Comparison of ENCODE assay signal across 11 cellular contexts in genomic region chr15:82040862-82041261, GRCh38. TPM values are rescaled to one million over a fixed set of nuclear protein-coding genes. Genes with fewer than 3 reads are reported as not detected.
A peak's percentile ranks its signal among the peaks of the same experiment; 100 is the strongest.
DNase-seq lines count a peak whose midpoint lies in the region; ATAC-seq, FAIRE-seq and TF ChIP-seq lines count a peak whose summit lies in the region.
"Had no signal": no experiment of that assay in that cellular context is flagged by ENCODE, and none has a peak within 500 bp of the region (broad histone marks: within the 10 kb centered on the region; RNA-seq: fewer than 3 reads in every experiment).

No MANE protein-coding gene starts in this region.

- H3K4me3 ChIP-seq in K562 = no peak overlapping the region
- H3K4me3 ChIP-seq in pancreas = no peak overlapping the region

- TF ChIP-seq CTCF in K562 (IDR thresholded peaks at IDR 0.05 in 2 of 3, conservative IDR thresholded peaks at IDR 0.05 in 1 of 3; ENCODE audit: insufficient read depth in 2 of 3, low read depth in 1 of 3, low read length in 3 of 3) (no peak), pancreas (IDR thresholded peaks at IDR 0.05) (no peak)

- intact Hi-C loops in K562 (cut with micrococcal nuclease) (no loop called here), pancreas (cut with DNase I) (no loop called here)

- TF ChIP-seq EP300 in K562 (IDR thresholded peaks at IDR 0.05; ENCODE audit: low read length) = no peak

- WGBS in K562 (ENCODE audit: insufficient coverage, low coverage, missing lambda C conversion rate) = 33% methylated on average over 4 of the region's 4 CpGs
- 13 to 16% methylated on average over 4 of the region's 4 CpGs for WGBS in pancreas, 2 donors

- H3K79me2 ChIP-seq in K562 (ENCODE audit: control insufficient read depth, insufficient read depth, low read length) = peaks cover 33% of the 10 kb centered on the region

- peak overlapping the region; percentile 51 for H3K4me2 ChIP-seq in K562 (ENCODE audit: insufficient read depth, low read length)

- no peak for TF ChIP-seq POLR2A in K562 (conservative IDR thresholded peaks at IDR 0.05)

- CTCF ChIA-PET in K562 (lab: Yijun Ruan, JAX; ENCODE audit: low intra/inter-chr PET ratio) = interaction anchor here (0.6 kb wide), 1 partner anchor 80 kb away, joined by 3 read pairs; no protein-coding TSS in a partner anchor

- no peaks in the 10 kb centered on the region for H3K27me3 ChIP-seq in K562 (ENCODE audit: control insufficient read depth in 2 of 2, insufficient read depth in 2 of 2, low read length in 2 of 2)
- no peaks in the 10 kb centered on the region for H3K27me3 ChIP-seq in pancreas

- ATAC-seq in K562 (peak; percentile 71), pancreas (peak; percentile 44 to 73 (median 62)), GM21576 (IDR thresholded peaks at IDR 0.05; ENCODE audit: unreplicated experiment) (no peak), GM21528 (IDR thresholded peaks at IDR 0.05; ENCODE audit: low FRiP score, unreplicated experiment) (no peak)
- ATAC-seq: activated naive CD8-positive, alpha-beta T cell treated with anti-CD3 and anti-CD28 coated beads, Interleukin-2, amount 50 U/mL, for 24 hours had no signal

- H3K4me1 ChIP-seq in K562 (replicated peaks in 1 of 2; ENCODE audit: control insufficient read depth in 2 of 2, insufficient read depth in 2 of 2, low read length in 2 of 2) (peaks cover 14 to 36% of the 10 kb centered on the region in 2 experiments), pancreas (peaks cover 0 to 18% (median 7%) of the 10 kb centered on the region in 3 donors)

- BruUV-seq in K562 (replicated peaks; lab: Mats Ljungman, UMichigan) = no TSS peak

- FAIRE-seq in K562 (lab: Jason Lieb, UNC) (peak; percentile 90), pancreas (lab: Jason Lieb, UNC) (no peak), GM19239 (lab: Jason Lieb, UNC) (no peak)

- peaks cover 19% of the 10 kb centered on the region; the same call in 2 of the 3 replicates for H3K36me3 ChIP-seq in K562 (ENCODE audit: control insufficient read depth, insufficient read depth, low read length)
- no peaks in the 10 kb centered on the region for H3K36me3 ChIP-seq in pancreas

- H4K20me1 ChIP-seq in K562 (replicated peaks; ENCODE audit: control insufficient read depth, insufficient read depth, low read length) = no peaks in the 10 kb centered on the region

- in situ Hi-C loops in KBM-7 (cut with MboI; ENCODE audit: low pct_unique_long_range_greater_than_20kb, low sequenced_read_pairs) = loop anchor here (10.0 kb wide), 1 partner anchor 86 kb away; no protein-coding TSS in a partner anchor
- in situ Hi-C loops in K562 (cut with MboI) = no loop called here

- no peak overlapping the region for H3K27ac ChIP-seq in K562 (ENCODE audit: extremely low read depth, low read depth, low read length)
- peak overlapping the region in 1 of 4 donors; percentile 23 for H3K27ac ChIP-seq in pancreas
- H3K27ac ChIP-seq: epithelial cell of prostate had no signal

- peak overlapping the region; percentile 74 for H2AFZ ChIP-seq in K562 (ENCODE audit: low read depth, low read length)

- POLR2A ChIA-PET in K562 (lab: Yijun Ruan, JAX) = interaction anchor here (0.6 to 2.2 kb wide), 3 partner anchors 12 to 222 kb away, joined by 3 to 7 read pairs (median 4); no protein-coding TSS in a partner anchor

- DNase-seq in KBM-7 (peak; percentile 85), NCI-H2227 (lab: John Stamatoyannopoulos, UW; ENCODE audit: unreplicated experiment) (peak; percentile 50), K562 (ENCODE audit: extremely low read depth in 1 of 4, low spot score in 3 of 4) (peak in 2 of 4 experiments; percentile 49 to 61), pancreas (peak in 2 of 6 donors; percentile 9 to 29), GM19239 (ENCODE audit: insufficient read length, low spot score) (no peak)
- DNase-seq: activated B cell treated with CpG ODN at 0.5 μM for 24 hours; activated naive CD8-positive, alpha-beta T cell treated with anti-CD3 and anti-CD28 coated beads, Interleukin-2, amount 50 U/mL, for 24 hours; GF-D8 had no signal

- 0 out of 2 replicates have a peak, but pooled peaks cover 5% of the 10 kb centered on the region for H3K9me3 ChIP-seq in K562 (replicated peaks; ENCODE audit: control insufficient read depth, insufficient read depth, low read depth, low read length)
- no peaks in the 10 kb centered on the region for H3K9me3 ChIP-seq in pancreas

- 0 out of 4 replicates have a peak, but pooled peaks of 1 of the 2 experiments have one; percentile 3 for TF ChIP-seq RAD21 in K562 (CRISPR knock-in tag; conservative IDR thresholded peaks at IDR 0.05 in 1 of 2, IDR thresholded peaks at IDR 0.05 in 1 of 2)

- H3K9ac ChIP-seq in K562 (ENCODE audit: insufficient read depth in 1 of 2, low read depth in 2 of 2, low read length in 2 of 2) = peak overlapping the region; percentile 0 to 13; a peak in 2 of 4 replicates

- no peaks in the 10 kb centered on the region for H3K9me1 ChIP-seq in K562 (ENCODE audit: control insufficient read depth, insufficient read depth, low read length)

TF ChIP-seq in K562, 482 proteins besides CTCF, POLR2A, EP300 and RAD21 (continues in another document):
- TF ChIP-seq HDGF (IDR thresholded peaks at IDR 0.05) (no peak), ZBTB9 (CRISPR knock-in tag; IDR thresholded peaks at IDR 0.05) (no peak), DACH1 (IDR thresholded peaks at IDR 0.05; ENCODE audit: partially characterized antibody) (no peak), BRF2 (IDR thresholded peaks at IDR 0.05; ENCODE audit: borderline replicate concordance, insufficient read depth, insufficient read length) (no peak), MYC (IDR thresholded peaks at IDR 0.05; ENCODE audit: low read depth, low read length) (peak; percentile 58), MYC (CRISPR knock-in tag; IDR thresholded peaks at IDR 0.05; ENCODE audit: borderline replicate concordance, low read depth) (no peak), HBP1 (CRISPR knock-in tag; IDR thresholded peaks at IDR 0.05) (no peak)

RNA-seq across cellular contexts. Expression of gene MEX3B, which starts 5.0 kb away (rescaled TPM):
- total RNA-seq in K562 (2011; cell fraction: chromatin; rRNA removed; ENCODE audit: low replicate concordance) = 8.7 and 10.8 TPM in 2 replicates
- total RNA-seq in K562 (2011; cell fraction: nucleolus; rRNA removed) = 11.3 and 13.3 TPM in 2 replicates
- 8.7 TPM in 2 replicates for total RNA-seq in K562 (2011; cell fraction: nucleoplasm; rRNA removed)
- 7.4 and 7.7 TPM in 2 replicates for total RNA-seq in K562 (2014; rRNA removed)
- total RNA-seq in K562 (2014; rRNA removed; fragmentation: Illumina TruSeq; extraction: Trizol) = 2.9 and 3.1 TPM in 2 replicates
- 3.6 and 4.2 TPM in 2 replicates for total RNA-seq in K562 (2015; rRNA removed; fragmentation: Illumina TruSeq; extraction: Trizol)
- total RNA-seq in K562 (2021) = 12.0 and 12.8 TPM in 2 replicates
- 7.0 TPM in 2 replicates for polyA plus RNA-seq in K562 (2011; rRNA removed)
- polyA plus RNA-seq in K562 (2011; cell fraction: cytosol; rRNA removed) = 5.5 and 16.8 TPM in 2 replicates
- polyA plus RNA-seq in K562 (2011; cell fraction: nucleus; rRNA removed) = 20.3 and 41.1 TPM in 2 replicates
- polyA plus RNA-seq in K562 (2012) = 4.9 and 6.6 TPM in 2 replicates
- polyA plus RNA-seq in K562 (2014; fragmentation: Illumina TruSeq; extraction: Trizol) = 3.0 and 6.2 TPM in 2 replicates
- 1 to 10 TPM in 1 of 2 experiments, under 1 TPM in 1; 0.94 to 1.1 TPM for polyA plus RNA-seq in K562 (2014; fragmentation: Nextera tagmentation; extraction: Ambion mirVana)
- 6.9 and 8.3 TPM in 2 replicates for polyA plus RNA-seq in K562 (2014; rRNA removed)
- 1.9 and 3.3 TPM in 2 replicates for polyA minus RNA-seq in K562 (2011; rRNA and poly(A)+ RNA removed)
- polyA minus RNA-seq in K562 (2011; cell fraction: cytosol; rRNA and poly(A)+ RNA removed) = 9.3 TPM in 2 replicates
- 11.7 and 12.2 TPM in 2 replicates for polyA minus RNA-seq in K562 (2011; cell fraction: nucleus; rRNA and poly(A)+ RNA removed)
- total RNA-seq in pancreas = 1 to 10 TPM in 1 of 6 donors, under 1 TPM in 5; 0.13 to 2.2 (median 0.35) TPM
- polyA plus RNA-seq in pancreas = under 1 TPM; 0.47 to 0.68 TPM

Comparison
In these comparisons a context has a peak if more than half of its experiments do, and no peak if none do; other contexts are left out.
1. ATAC-seq: peak in K562 (single experiment) and pancreas (4 of 4); none in GM21576 (single experiment) and GM21528 (single experiment).